Comparison of ENCODE assay signal across 8 cellular contexts in genomic region chr9:5629312-5630037, GRCh38. TPM values are rescaled to one million over a fixed set of nuclear protein-coding genes. Genes with fewer than 3 reads are reported as not detected.
DNase-seq lines count a peak whose midpoint lies in the region; ATAC-seq, FAIRE-seq and TF ChIP-seq lines count a peak whose summit lies in the region.

No MANE protein-coding gene starts in this region.

- H3K9ac ChIP-seq in K562 (ENCODE audit: insufficient read depth in 1 of 2, low read depth in 2 of 2, low read length in 2 of 2), result peak overlapping the region; percentile 87 to 97

- no peak for TF ChIP-seq POLR2A in K562 (conservative IDR thresholded peaks at IDR 0.05)

- H4K20me1 ChIP-seq in K562 (replicated peaks; ENCODE audit: control insufficient read depth, insufficient read depth, low read length), result no peaks in the 10 kb centered on the region

- no peaks in the 10 kb centered on the region for H3K9me1 ChIP-seq in K562 (ENCODE audit: control insufficient read depth, insufficient read depth, low read length)

- TF ChIP-seq EP300 in K562 (IDR thresholded peaks at IDR 0.05; ENCODE audit: low read length), result no peak

- peak overlapping the region; percentile 80 for H3K4me2 ChIP-seq in K562 (ENCODE audit: insufficient read depth, low read length)

- no peak for TF ChIP-seq RAD21 in K562 (CRISPR knock-in tag; conservative IDR thresholded peaks at IDR 0.05 in 1 of 2, IDR thresholded peaks at IDR 0.05 in 1 of 2)

- intact Hi-C loops in K562 (cut with micrococcal nuclease), result loop anchor here (5.0 kb wide), 3 partner anchors 68 to 378 kb away; a partner anchor contains a TSS

- H3K9me3 Mint-ChIP-seq in T-cell, result no peaks in the 10 kb centered on the region

- POLR2A ChIA-PET in T-cell (lab: Charles Lee) (interaction anchor here (0.6 to 1.2 kb wide), 7 partner anchors 29 to 642 kb away, joined by 3 to 14 read pairs (median 4); partner anchors contain the start of gene PLGRKT (in 1 of the 2)), K562 (lab: Yijun Ruan, JAX) (interaction anchor here (1.0 kb wide), 1 partner anchor 89 kb away, joined by 4 read pairs; no protein-coding TSS in a partner anchor)

- no peaks in the 10 kb centered on the region for H3K27me3 ChIP-seq in K562 (ENCODE audit: control insufficient read depth in 2 of 2, insufficient read depth in 2 of 2, low read length in 2 of 2)

- BruUV-seq in K562 (replicated peaks; lab: Mats Ljungman, UMichigan), result no TSS peak

- peak overlapping the region; percentile 87 for H3K27ac ChIP-seq in K562 (ENCODE audit: extremely low read depth, low read depth, low read length)

- peak; percentile 5 for ATAC-seq in GM19328 (IDR thresholded peaks at IDR 0.05; ENCODE audit: unreplicated experiment)
- ATAC-seq in HG03520 (IDR thresholded peaks at IDR 0.05; ENCODE audit: unreplicated experiment), result peak; percentile 1
- peak; percentile 13 to 41 (median 30) for ATAC-seq in T-cell (replicated peaks in 1 of 4)
- ATAC-seq in K562, result peak; percentile 12

- CTCF ChIA-PET in T-cell (lab: Charles Lee), result interaction anchor here (0.9 to 2.5 kb wide), 6 partner anchors 29 to 443 kb away, joined by 3 to 18 read pairs (median 5); partner anchors contain the start of genes CD274 (in 1 of the 2), ERMP1 (in 1 of the 2) and PLGRKT (in 1 of the 2)
- CTCF ChIA-PET in K562 (lab: Yijun Ruan, JAX; ENCODE audit: low intra/inter-chr PET ratio), result no interaction called here

- H3K4me3 ChIP-seq in K562 (peak overlapping the region; percentile 95), iPS-11a (ENCODE audit: low read depth, low read length) (peak overlapping the region; percentile 87), skeletal muscle cell (ENCODE audit: low read depth, low read length) (peak overlapping the region; percentile 94)

- DNase-seq in C1 segment of cervical spinal cord (lab: John Stamatoyannopoulos, UW) (peak in 11 of 14 donors; percentile 37 to 77 (median 66)), T-cell (peak in 26 of 34 experiments; percentile 2 to 42 (median 22)), K562 (ENCODE audit: extremely low read depth in 1 of 4, low spot score in 3 of 4) (peak in 2 of 4 experiments; percentile 15 to 26), skeletal muscle cell (ENCODE audit: low read depth) (no peak), SW 1271 (lab: John Stamatoyannopoulos, UW) (no peak)

- peaks cover 64 to 76% (median 69%) of the 10 kb centered on the region in 3 donors for H3K4me1 Mint-ChIP-seq in T-cell

- peaks cover 75% of the 10 kb centered on the region for H3K79me2 ChIP-seq in K562 (ENCODE audit: control insufficient read depth, insufficient read depth, low read length)

- FAIRE-seq in K562 (lab: Jason Lieb, UNC), result no peak

- H3K36me3 Mint-ChIP-seq in T-cell, result peaks cover 3% of the 10 kb centered on the region

- peak overlapping the region; percentile 99 to 100 (median 99) for H3K4me3 Mint-ChIP-seq in T-cell

- in situ Hi-C loops in K562 (cut with MboI), result no loop called here

- H3K27ac Mint-ChIP-seq in T-cell, result peak overlapping the region; percentile 93 to 94

- TF ChIP-seq CTCF in K562 (IDR thresholded peaks at IDR 0.05 in 2 of 3, conservative IDR thresholded peaks at IDR 0.05 in 1 of 3; ENCODE audit: insufficient read depth in 2 of 3, low read depth in 1 of 3, low read length in 3 of 3), result no peak

- peak overlapping the region; percentile 63 for H2AFZ ChIP-seq in K562 (ENCODE audit: low read depth, low read length)

- peaks cover 0 to 12% of the 10 kb centered on the region in 2 experiments; a peak in 3 of 5 replicates for H3K4me1 ChIP-seq in K562 (replicated peaks in 1 of 2; ENCODE audit: control insufficient read depth in 2 of 2, insufficient read depth in 2 of 2, low read length in 2 of 2)

- 0% methylated on average over 16 of the region's 55 CpGs for WGBS in K562 (ENCODE audit: insufficient coverage, low coverage, missing lambda C conversion rate)

- no peaks in the 10 kb centered on the region for H3K27me3 Mint-ChIP-seq in T-cell

- H3K9me3 ChIP-seq in K562 (replicated peaks; ENCODE audit: control insufficient read depth, insufficient read depth, low read depth, low read length), result no peaks in the 10 kb centered on the region

- peaks cover 4% of the 10 kb centered on the region; the same call in 1 of the 3 replicates for H3K36me3 ChIP-seq in K562 (ENCODE audit: control insufficient read depth, insufficient read depth, low read length)

TF ChIP-seq in K562, 482 proteins besides CTCF, POLR2A, EP300 and RAD21 (continues in another document):
- TF ChIP-seq MAFF (IDR thresholded peaks at IDR 0.05; ENCODE audit: low read length) (no peak), UBTF (IDR thresholded peaks at IDR 0.05; ENCODE audit: borderline replicate concordance in 1 of 2, low read depth in 2 of 2, low read length in 2 of 2) (0 out of 4 replicates have a peak, but pooled peaks of 1 of the 2 experiments have one; percentile 47), ETV5 (CRISPR knock-in tag; IDR thresholded peaks at IDR 0.05; ENCODE audit: low read depth) (no peak), EP400 (IDR thresholded peaks at IDR 0.05) (no peak), HMGN3 (IDR thresholded peaks at IDR 0.05; ENCODE audit: borderline replicate concordance, extremely low read depth, insufficient read length, low read depth, low read length) (peak; percentile 1), OTX1 (CRISPR knock-in tag; IDR thresholded peaks at IDR 0.05) (no peak), ZNF740 (CRISPR knock-in tag; IDR thresholded peaks at IDR 0.05) (no peak), ZNF740 (tag; IDR thresholded peaks at IDR 0.05) (peak in 1 of 2 experiments; percentile 5; a peak in 1 of 4 replicates)

RNA-seq across cellular contexts. Expression of gene RIC1, which starts 0.6 kb away (rescaled TPM):
- total RNA-seq in T-cell (10 to 100 TPM; 22.2 to 29.9 (median 22.9) TPM), K562 (2014; rRNA removed) (13.0 and 14.7 TPM in 2 replicates), K562 (2014; rRNA removed; fragmentation: Illumina TruSeq; extraction: Trizol) (16.6 and 18.8 TPM in 2 replicates), K562 (2015; rRNA removed; fragmentation: Illumina TruSeq; extraction: Trizol) (16.9 and 17.0 TPM in 2 replicates), K562 (2021) (14.0 and 16.9 TPM in 2 replicates)
- total RNA-seq in K562 (2011; cell fraction: chromatin; rRNA removed; ENCODE audit: low replicate concordance), result 52.2 and 109 TPM in 2 replicates
- total RNA-seq in K562 (2011; cell fraction: nucleolus; rRNA removed), result 26.7 and 28.7 TPM in 2 replicates
- total RNA-seq in K562 (2011; cell fraction: nucleoplasm; rRNA removed), result 44.5 and 49.4 TPM in 2 replicates
- polyA plus RNA-seq in K562 (2011; rRNA removed) (25.8 TPM in 2 replicates), K562 (2014; fragmentation: Illumina TruSeq; extraction: Trizol) (13.5 and 15.0 TPM in 2 replicates), K562 (2014; fragmentation: Nextera tagmentation; extraction: Ambion mirVana) (1 to 10 TPM; 3.2 to 4.2 TPM), K562 (2014; rRNA removed) (10.9 and 14.1 TPM in 2 replicates)
- polyA plus RNA-seq in K562 (2011; cell fraction: cytosol; rRNA removed), result 11.2 and 19.1 TPM in 2 replicates
- polyA plus RNA-seq in K562 (2011; cell fraction: nucleus; rRNA removed), result 58.8 and 71.9 TPM in 2 replicates
- 8.3 and 8.5 TPM in 2 replicates for polyA plus RNA-seq in K562 (2012)
- polyA minus RNA-seq in K562 (2011; rRNA and poly(A)+ RNA removed), result 62.1 and 64.1 TPM in 2 replicates
- polyA minus RNA-seq in K562 (2011; cell fraction: cytosol; rRNA and poly(A)+ RNA removed), result 17.9 and 20.6 TPM in 2 replicates
- polyA minus RNA-seq in K562 (2011; cell fraction: nucleus; rRNA and poly(A)+ RNA removed), result 53.4 and 84.0 TPM in 2 replicates

Comparison
In these comparisons a context has a peak if more than half of its experiments do, and no peak if none do; other contexts are left out.
1. DNase-seq: peak in C1 segment of cervical spinal cord (11 of 14) and T-cell (26 of 34); none in skeletal muscle cell (single experiment) and SW 1271 (0 of 2).
2. Peak in every context shown above with its lines, with median percentiles within 50 percentile points of each other: ATAC-seq and H3K4me3 ChIP-seq.